1 cellular context compared by ENCODE assay signal in the genomic region with DNA sequence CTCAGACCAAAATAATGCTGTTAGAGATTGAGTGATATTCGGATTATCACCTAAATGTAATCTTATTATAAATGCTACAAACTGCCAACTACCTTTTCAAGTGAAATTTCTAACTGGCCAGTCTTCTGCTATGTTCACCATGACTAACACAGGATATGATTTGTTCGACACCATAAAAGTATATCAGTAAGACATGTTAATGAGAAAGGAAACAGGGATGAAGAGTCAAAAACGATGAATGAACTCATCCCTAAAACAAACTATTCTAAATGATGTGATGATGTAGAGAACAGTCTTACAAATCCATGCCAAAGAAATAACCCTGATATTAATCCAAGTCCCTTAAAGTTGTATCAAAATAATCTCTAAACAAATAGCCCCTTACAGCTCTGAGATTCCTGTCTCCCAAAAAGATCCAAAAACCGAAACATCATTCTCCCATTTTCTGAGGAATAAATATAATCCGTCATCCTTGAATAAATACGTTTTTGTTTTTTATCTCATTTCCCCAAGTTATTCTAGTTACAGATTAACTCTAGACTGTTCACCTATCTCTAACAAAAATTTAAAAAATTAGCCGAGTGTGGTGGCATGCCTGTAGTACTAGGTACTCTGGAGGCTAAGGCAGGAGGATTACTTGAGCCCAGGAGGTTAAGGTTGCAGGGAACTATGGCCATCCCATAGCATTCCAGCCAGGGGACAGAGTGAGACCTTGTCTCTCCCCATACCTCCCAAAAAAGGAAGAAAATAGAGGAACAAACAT.
TF ChIP-seq lines count a peak whose summit lies in the region.

No MANE protein-coding gene starts in this region.

TF ChIP-seq in GM23338, 12 proteins besides CTCF, POLR2A, EP300 and RAD21 (continued from another document):
- TF ChIP-seq, protein P1, sequence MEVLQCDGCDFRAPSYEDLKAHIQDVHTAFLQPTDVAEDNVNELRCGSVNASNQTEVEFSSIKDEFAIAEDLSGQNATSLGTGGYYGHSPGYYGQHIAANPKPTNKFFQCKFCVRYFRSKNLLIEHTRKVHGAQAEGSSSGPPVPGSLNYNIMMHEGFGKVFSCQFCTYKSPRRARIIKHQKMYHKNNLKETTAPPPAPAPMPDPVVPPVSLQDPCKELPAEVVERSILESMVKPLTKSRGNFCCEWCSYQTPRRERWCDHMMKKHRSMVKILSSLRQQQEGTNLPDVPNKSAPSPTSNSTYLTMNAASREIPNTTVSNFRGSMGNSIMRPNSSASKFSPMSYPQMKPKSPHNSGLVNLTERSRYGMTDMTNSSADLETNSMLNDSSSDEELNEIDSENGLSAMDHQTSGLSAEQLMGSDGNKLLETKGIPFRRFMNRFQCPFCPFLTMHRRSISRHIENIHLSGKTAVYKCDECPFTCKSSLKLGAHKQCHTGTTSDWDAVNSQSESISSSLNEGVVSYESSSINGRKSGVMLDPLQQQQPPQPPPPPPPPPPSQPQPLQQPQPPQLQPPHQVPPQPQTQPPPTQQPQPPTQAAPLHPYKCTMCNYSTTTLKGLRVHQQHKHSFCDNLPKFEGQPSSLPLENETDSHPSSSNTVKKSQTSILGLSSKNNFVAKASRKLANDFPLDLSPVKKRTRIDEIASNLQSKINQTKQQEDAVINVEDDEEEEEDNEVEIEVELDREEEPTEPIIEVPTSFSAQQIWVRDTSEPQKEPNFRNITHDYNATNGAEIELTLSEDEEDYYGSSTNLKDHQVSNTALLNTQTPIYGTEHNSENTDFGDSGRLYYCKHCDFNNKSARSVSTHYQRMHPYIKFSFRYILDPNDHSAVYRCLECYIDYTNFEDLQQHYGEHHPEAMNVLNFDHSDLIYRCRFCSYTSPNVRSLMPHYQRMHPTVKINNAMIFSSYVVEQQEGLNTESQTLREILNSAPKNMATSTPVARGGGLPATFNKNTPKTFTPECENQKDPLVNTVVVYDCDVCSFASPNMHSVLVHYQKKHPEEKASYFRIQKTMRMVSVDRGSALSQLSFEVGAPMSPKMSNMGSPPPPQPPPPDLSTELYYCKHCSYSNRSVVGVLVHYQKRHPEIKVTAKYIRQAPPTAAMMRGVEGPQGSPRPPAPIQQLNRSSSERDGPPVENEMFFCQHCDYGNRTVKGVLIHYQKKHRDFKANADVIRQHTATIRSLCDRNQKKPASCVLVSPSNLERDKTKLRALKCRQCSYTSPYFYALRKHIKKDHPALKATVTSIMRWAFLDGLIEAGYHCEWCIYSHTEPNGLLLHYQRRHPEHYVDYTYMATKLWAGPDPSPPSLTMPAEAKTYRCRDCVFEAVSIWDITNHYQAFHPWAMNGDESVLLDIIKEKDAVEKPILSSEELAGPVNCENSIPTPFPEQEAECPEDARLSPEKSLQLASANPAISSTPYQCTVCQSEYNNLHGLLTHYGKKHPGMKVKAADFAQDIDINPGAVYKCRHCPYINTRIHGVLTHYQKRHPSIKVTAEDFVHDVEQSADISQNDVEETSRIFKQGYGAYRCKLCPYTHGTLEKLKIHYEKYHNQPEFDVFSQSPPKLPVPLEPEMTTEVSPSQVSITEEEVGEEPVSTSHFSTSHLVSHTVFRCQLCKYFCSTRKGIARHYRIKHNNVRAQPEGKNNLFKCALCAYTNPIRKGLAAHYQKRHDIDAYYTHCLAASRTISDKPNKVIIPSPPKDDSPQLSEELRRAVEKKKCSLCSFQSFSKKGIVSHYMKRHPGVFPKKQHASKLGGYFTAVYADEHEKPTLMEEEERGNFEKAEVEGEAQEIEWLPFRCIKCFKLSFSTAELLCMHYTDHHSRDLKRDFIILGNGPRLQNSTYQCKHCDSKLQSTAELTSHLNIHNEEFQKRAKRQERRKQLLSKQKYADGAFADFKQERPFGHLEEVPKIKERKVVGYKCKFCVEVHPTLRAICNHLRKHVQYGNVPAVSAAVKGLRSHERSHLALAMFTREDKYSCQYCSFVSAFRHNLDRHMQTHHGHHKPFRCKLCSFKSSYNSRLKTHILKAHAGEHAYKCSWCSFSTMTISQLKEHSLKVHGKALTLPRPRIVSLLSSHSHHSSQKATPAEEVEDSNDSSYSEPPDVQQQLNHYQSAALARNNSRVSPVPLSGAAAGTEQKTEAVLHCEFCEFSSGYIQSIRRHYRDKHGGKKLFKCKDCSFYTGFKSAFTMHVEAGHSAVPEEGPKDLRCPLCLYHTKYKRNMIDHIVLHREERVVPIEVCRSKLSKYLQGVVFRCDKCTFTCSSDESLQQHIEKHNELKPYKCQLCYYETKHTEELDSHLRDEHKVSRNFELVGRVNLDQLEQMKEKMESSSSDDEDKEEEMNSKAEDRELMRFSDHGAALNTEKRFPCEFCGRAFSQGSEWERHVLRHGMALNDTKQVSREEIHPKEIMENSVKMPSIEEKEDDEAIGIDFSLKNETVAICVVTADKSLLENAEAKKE (CRISPR knock-in tag; IDR thresholded peaks at IDR 0.05) = no peak
- TF ChIP-seq STAT1 (IDR thresholded peaks at IDR 0.05; ENCODE audit: unreplicated experiment) (no peak), CREB1 (CRISPR knock-in tag; IDR thresholded peaks at IDR 0.05; ENCODE audit: low read depth) (no peak), EZH2phosphoT487 (IDR thresholded peaks at IDR 0.05; ENCODE audit: unreplicated experiment) (no peak), NANOG (IDR thresholded peaks at IDR 0.05; ENCODE audit: borderline replicate concordance) (no peak), EZH2 (IDR thresholded peaks at IDR 0.05; ENCODE audit: low read depth, unreplicated experiment) (no peak), ZNF331 (CRISPR knock-in tag; IDR thresholded peaks at IDR 0.05; ENCODE audit: low read depth) (no peak), POLR2AphosphoS5 (IDR thresholded peaks at IDR 0.05; ENCODE audit: low read depth) (no peak), JUNB (IDR thresholded peaks at IDR 0.05; ENCODE audit: unreplicated experiment) (no peak)
- TF ChIP-seq, protein P2, sequence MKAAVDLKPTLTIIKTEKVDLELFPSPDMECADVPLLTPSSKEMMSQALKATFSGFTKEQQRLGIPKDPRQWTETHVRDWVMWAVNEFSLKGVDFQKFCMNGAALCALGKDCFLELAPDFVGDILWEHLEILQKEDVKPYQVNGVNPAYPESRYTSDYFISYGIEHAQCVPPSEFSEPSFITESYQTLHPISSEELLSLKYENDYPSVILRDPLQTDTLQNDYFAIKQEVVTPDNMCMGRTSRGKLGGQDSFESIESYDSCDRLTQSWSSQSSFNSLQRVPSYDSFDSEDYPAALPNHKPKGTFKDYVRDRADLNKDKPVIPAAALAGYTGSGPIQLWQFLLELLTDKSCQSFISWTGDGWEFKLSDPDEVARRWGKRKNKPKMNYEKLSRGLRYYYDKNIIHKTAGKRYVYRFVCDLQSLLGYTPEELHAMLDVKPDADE (IDR thresholded peaks at IDR 0.05) = no peak
- TF ChIP-seq, protein P3, sequence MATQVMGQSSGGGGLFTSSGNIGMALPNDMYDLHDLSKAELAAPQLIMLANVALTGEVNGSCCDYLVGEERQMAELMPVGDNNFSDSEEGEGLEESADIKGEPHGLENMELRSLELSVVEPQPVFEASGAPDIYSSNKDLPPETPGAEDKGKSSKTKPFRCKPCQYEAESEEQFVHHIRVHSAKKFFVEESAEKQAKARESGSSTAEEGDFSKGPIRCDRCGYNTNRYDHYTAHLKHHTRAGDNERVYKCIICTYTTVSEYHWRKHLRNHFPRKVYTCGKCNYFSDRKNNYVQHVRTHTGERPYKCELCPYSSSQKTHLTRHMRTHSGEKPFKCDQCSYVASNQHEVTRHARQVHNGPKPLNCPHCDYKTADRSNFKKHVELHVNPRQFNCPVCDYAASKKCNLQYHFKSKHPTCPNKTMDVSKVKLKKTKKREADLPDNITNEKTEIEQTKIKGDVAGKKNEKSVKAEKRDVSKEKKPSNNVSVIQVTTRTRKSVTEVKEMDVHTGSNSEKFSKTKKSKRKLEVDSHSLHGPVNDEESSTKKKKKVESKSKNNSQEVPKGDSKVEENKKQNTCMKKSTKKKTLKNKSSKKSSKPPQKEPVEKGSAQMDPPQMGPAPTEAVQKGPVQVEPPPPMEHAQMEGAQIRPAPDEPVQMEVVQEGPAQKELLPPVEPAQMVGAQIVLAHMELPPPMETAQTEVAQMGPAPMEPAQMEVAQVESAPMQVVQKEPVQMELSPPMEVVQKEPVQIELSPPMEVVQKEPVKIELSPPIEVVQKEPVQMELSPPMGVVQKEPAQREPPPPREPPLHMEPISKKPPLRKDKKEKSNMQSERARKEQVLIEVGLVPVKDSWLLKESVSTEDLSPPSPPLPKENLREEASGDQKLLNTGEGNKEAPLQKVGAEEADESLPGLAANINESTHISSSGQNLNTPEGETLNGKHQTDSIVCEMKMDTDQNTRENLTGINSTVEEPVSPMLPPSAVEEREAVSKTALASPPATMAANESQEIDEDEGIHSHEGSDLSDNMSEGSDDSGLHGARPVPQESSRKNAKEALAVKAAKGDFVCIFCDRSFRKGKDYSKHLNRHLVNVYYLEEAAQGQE (IDR thresholded peaks at IDR 0.05; ENCODE audit: unreplicated experiment) = no peak
